Comparison of ENCODE assay signal across 8 cellular contexts in genomic region chr1:37811027-37811655, GRCh38. TPM values are rescaled to one million over a fixed set of nuclear protein-coding genes. Genes with fewer than 3 reads are reported as not detected.
A peak's percentile ranks its signal among the peaks of the same experiment; 100 is the strongest.
DNase-seq lines count a peak whose midpoint lies in the region; ATAC-seq, FAIRE-seq and TF ChIP-seq lines count a peak whose summit lies in the region.

No MANE protein-coding gene starts in this region.

- peaks cover 53% of the 10 kb centered on the region for H3K36me3 ChIP-seq in neutrophil

- TF ChIP-seq CTCF in RWPE1 (conservative IDR thresholded peaks at IDR 0.05; ENCODE audit: low read depth) = peak; percentile 78
- TF ChIP-seq CTCF in fibroblast of pulmonary artery (IDR thresholded peaks at IDR 0.05; ENCODE audit: low read length, missing control alignments) = peak; percentile 94
- TF ChIP-seq CTCF in neutrophil (IDR thresholded peaks at IDR 0.05) = peak; percentile 89

- CTCF ChIA-PET in RWPE1 (lab: Yijun Ruan, JAX) = interaction anchor here (0.5 kb wide), 1 partner anchor 308 kb away, joined by 4 read pairs; no protein-coding TSS in a partner anchor

- no peak overlapping the region for H3K4me3 ChIP-seq in fibroblast of pulmonary artery (replicated peaks; ENCODE audit: low read depth, low read length)
- no peak overlapping the region for H3K4me3 ChIP-seq in neutrophil (ENCODE audit: low read depth in 1 of 2, low read length in 1 of 2)

- H3K27ac ChIP-seq in RWPE1 (peak overlapping the region; percentile 37; the same call in 1 of the 2 replicates), neutrophil (peak overlapping the region; percentile 93)

- FAIRE-seq in urothelium cell line (lab: Jason Lieb, UNC) = no peak

- H3K27me3 ChIP-seq in neutrophil = no peaks in the 10 kb centered on the region

- POLR2A ChIA-PET in RWPE1 (lab: Yijun Ruan, JAX; ENCODE audit: low non-redundant PET) = no interaction called here

- H3K9me3 ChIP-seq in neutrophil = no peaks in the 10 kb centered on the region

- H3K4me1 ChIP-seq in neutrophil (ENCODE audit: control insufficient read depth in 1 of 2, insufficient read depth in 1 of 2, low read depth in 1 of 2, low read length in 1 of 2) = peaks cover 43 to 60% of the 10 kb centered on the region in 2 experiments

- no peak for ATAC-seq in HG03108 (IDR thresholded peaks at IDR 0.05; ENCODE audit: unreplicated experiment)

- DNase-seq in GM04504 (ENCODE audit: low read depth) (peak; percentile 56), M059J (ENCODE audit: low read depth) (peak; percentile 65), RWPE1 (ENCODE audit: low spot score) (peak; percentile 48), fibroblast of pulmonary artery (ENCODE audit: low read depth) (peak; percentile 86), urothelium cell line (ENCODE audit: low spot score) (peak; percentile 67)
- peak; percentile 26 to 40 for DNase-seq in activated T-helper 1 cell treated with anti-CD3 and anti-CD28 coated beads, Interleukin-2, amount 50 U/mL, for 16 hours (ENCODE audit: low read depth in 1 of 2, low spot score in 1 of 2)

RNA-seq across cellular contexts. Expression of gene YRDC, which starts 3.1 kb away (rescaled TPM):
- total RNA-seq in M059J (2014; rRNA removed; shearing (Covaris generic)) = 32.8 and 36.3 TPM in 2 replicates

RNA-seq across cellular contexts. Expression of gene C1orf122, which starts 3.6 kb away (rescaled TPM):
- 63.3 and 69.5 TPM in 2 replicates for total RNA-seq in M059J (2014; rRNA removed; shearing (Covaris generic))

RNA-seq across cellular contexts. Expression of gene MANEAL, which starts 17.5 kb away (rescaled TPM):
- 6.5 and 7.2 TPM in 2 replicates for total RNA-seq in M059J (2014; rRNA removed; shearing (Covaris generic))

RNA-seq across cellular contexts. Expression of gene EPHA10, which starts 46.2 kb away (rescaled TPM):
- total RNA-seq in M059J (2014; rRNA removed; shearing (Covaris generic)) = not detected in 2 replicates

RNA-seq across cellular contexts. Expression of gene MTF1, which starts 48.3 kb away (rescaled TPM):
- 2.5 and 5.4 TPM in 2 replicates for total RNA-seq in M059J (2014; rRNA removed; shearing (Covaris generic))

Comparison
In these comparisons a context has a peak if more than half of its experiments do, and no peak if none do; other contexts are left out.
1. DNase-seq: peak in every context shown above with its lines; median percentile 86 in fibroblast of pulmonary artery; 67 in urothelium cell line; 65 in M059J; 56 in GM04504; 48 in RWPE1; 33 in activated T-helper 1 cell treated with anti-CD3 and anti-CD28 coated beads, Interleukin-2, amount 50 U/mL, for 16 hours.